14 cellular contexts compared by ENCODE assay signal in genomic region chr19:44892932-44893331, GRCh38. TPM values are rescaled to one million over a fixed set of nuclear protein-coding genes. Genes with fewer than 3 reads are reported as not detected.
DNase-seq lines count a peak whose midpoint lies in the region; ATAC-seq and TF ChIP-seq lines count a peak whose summit lies in the region.
"Had no signal": no experiment of that assay in that cellular context is flagged by ENCODE, and none has a peak within 500 bp of the region (broad histone marks: within the 10 kb centered on the region; RNA-seq: fewer than 3 reads in every experiment).

No MANE protein-coding gene starts in this region.

- H3K9ac ChIP-seq in PC-3 (ENCODE audit: low read length) = no peak overlapping the region

- peaks cover 6% of the 10 kb centered on the region; the same call in 1 of the 2 replicates for H4K20me1 ChIP-seq in PC-3 (ENCODE audit: low read length)

- peaks cover 35% of the 10 kb centered on the region for H3K4me1 Mint-ChIP-seq in activated naive CD4-positive, alpha-beta T cell treated with anti-CD3 and anti-CD28 coated beads, Interleukin-2, amount 10 ng/mL, durations not matched to agents 7 days and 5 days
- H3K4me1 Mint-ChIP-seq in effector memory CD8-positive, alpha-beta T cell (ENCODE audit: low read depth in 2 of 2) = peaks cover 26 to 28% of the 10 kb centered on the region in 2 donors
- H3K4me1 Mint-ChIP-seq in stimulated activated effector memory CD8-positive, alpha-beta T cell treated with anti-CD3 and anti-CD28 coated beads, Interleukin-12 subunit alpha, Interleukin-12 subunit beta, amount 100 ng/mL, for 72 hours = peaks cover 39% of the 10 kb centered on the region

- H3K27ac Mint-ChIP-seq in activated naive CD4-positive, alpha-beta T cell treated with anti-CD3 and anti-CD28 coated beads, Interleukin-2, amount 10 ng/mL, durations not matched to agents 7 days and 5 days = peak overlapping the region; percentile 93
- peak overlapping the region in 1 of 2 donors; percentile 60 for H3K27ac Mint-ChIP-seq in effector memory CD8-positive, alpha-beta T cell
- H3K27ac Mint-ChIP-seq in stimulated activated effector memory CD8-positive, alpha-beta T cell treated with anti-CD3 and anti-CD28 coated beads, Interleukin-12 subunit alpha, Interleukin-12 subunit beta, amount 100 ng/mL, for 72 hours = peak overlapping the region; percentile 73

- no peak for DNase-seq in activated naive CD4-positive, alpha-beta T cell treated with anti-CD3 and anti-CD28 coated beads, Interleukin-2, amount 10 ng/mL, durations not matched to agents 7 days and 5 days
- no peak for DNase-seq in activated naive CD4-positive, alpha-beta T cell treated with anti-CD3 and anti-CD28 coated beads, Interleukin-2, amount 50 U/mL, for 16 hours
- DNase-seq in PC-3 (no peak), activated gamma-delta T cell treated with Interleukin-2 at 50 U/mL for 16 hours (no peak), NOMO-1 (lab: John Stamatoyannopoulos, UW; ENCODE audit: unreplicated experiment in 2 of 2) (no peak)
- DNase-seq in effector memory CD8-positive, alpha-beta T cell = no peak
- DNase-seq in stimulated activated effector memory CD8-positive, alpha-beta T cell treated with anti-CD3 and anti-CD28 coated beads, Interleukin-12 subunit alpha, Interleukin-12 subunit beta, amount 100 ng/mL, for 72 hours (ENCODE audit: low spot score in 2 of 2) = no peak
- DNase-seq: activated CD4-positive, CD25-positive, alpha-beta regulatory T cell; head of caudate nucleus; KG1; RPMI8226; tibial artery had no signal

- no peak for TF ChIP-seq CTCF in PC-3 (conservative IDR thresholded peaks at IDR 0.05; ENCODE audit: low read depth, low read length)

- H3K27ac ChIP-seq in PC-3 (ENCODE audit: low read length) = no peak overlapping the region
- H3K27ac ChIP-seq: tibial artery had no signal

- H3K9me3 Mint-ChIP-seq in activated naive CD4-positive, alpha-beta T cell treated with anti-CD3 and anti-CD28 coated beads, Interleukin-2, amount 10 ng/mL, durations not matched to agents 7 days and 5 days = no peaks in the 10 kb centered on the region
- H3K9me3 Mint-ChIP-seq in effector memory CD8-positive, alpha-beta T cell = no peaks in the 10 kb centered on the region
- H3K9me3 Mint-ChIP-seq in stimulated activated effector memory CD8-positive, alpha-beta T cell treated with anti-CD3 and anti-CD28 coated beads, Interleukin-12 subunit alpha, Interleukin-12 subunit beta, amount 100 ng/mL, for 72 hours = no peaks in the 10 kb centered on the region

- no peak overlapping the region for H2AFZ ChIP-seq in PC-3 (ENCODE audit: low read length)

- H3K9me3 ChIP-seq in PC-3 (ENCODE audit: low read length) = no peaks in the 10 kb centered on the region
- H3K9me3 ChIP-seq: tibial artery had no signal

- H3K27me3 ChIP-seq in PC-3 (ENCODE audit: low read length) = no peaks in the 10 kb centered on the region
- H3K27me3 ChIP-seq: tibial artery had no signal

- peaks cover 28% of the 10 kb centered on the region for H3K36me3 Mint-ChIP-seq in activated naive CD4-positive, alpha-beta T cell treated with anti-CD3 and anti-CD28 coated beads, Interleukin-2, amount 10 ng/mL, durations not matched to agents 7 days and 5 days
- H3K36me3 Mint-ChIP-seq in effector memory CD8-positive, alpha-beta T cell (ENCODE audit: insufficient read depth) = peaks cover 28% of the 10 kb centered on the region
- H3K36me3 Mint-ChIP-seq in stimulated activated effector memory CD8-positive, alpha-beta T cell treated with anti-CD3 and anti-CD28 coated beads, Interleukin-12 subunit alpha, Interleukin-12 subunit beta, amount 100 ng/mL, for 72 hours = peaks cover 76% of the 10 kb centered on the region

- POLR2A ChIA-PET in PC-3 (lab: Charles Lee; ENCODE audit: unreplicated experiment) = no interaction called here

- no peaks in the 10 kb centered on the region for H3K9me2 ChIP-seq in PC-3 (replicated peaks; ENCODE audit: low read length)

- intact Hi-C loops in PC-3 (cut with micrococcal nuclease) = loop anchor here (5.0 kb wide), 1 partner anchor 46 kb away; the partner anchor contains the start of gene NECTIN2

- H3K4me3 ChIP-seq in PC-3 (ENCODE audit: low read length) = peak overlapping the region; percentile 99; the same call in 1 of the 2 replicates

- H3F3A ChIP-seq in PC-3 (ENCODE audit: low read length, unreplicated experiment) = no peaks in the 10 kb centered on the region

- peaks cover 43% of the 10 kb centered on the region for H3K79me2 ChIP-seq in PC-3 (ENCODE audit: low read length)

- H3K36me3 ChIP-seq in PC-3 (ENCODE audit: low read depth, low read length) = peaks cover 23% of the 10 kb centered on the region

- peak overlapping the region; percentile 100 for H3K4me2 ChIP-seq in PC-3 (ENCODE audit: low read length)

- H3K27me3 Mint-ChIP-seq in activated naive CD4-positive, alpha-beta T cell treated with anti-CD3 and anti-CD28 coated beads, Interleukin-2, amount 10 ng/mL, durations not matched to agents 7 days and 5 days = no peaks in the 10 kb centered on the region
- no peaks in the 10 kb centered on the region for H3K27me3 Mint-ChIP-seq in effector memory CD8-positive, alpha-beta T cell

- no peak for ATAC-seq in PC-3
- no peak for ATAC-seq in effector memory CD8-positive, alpha-beta T cell (replicated peaks)
- ATAC-seq in stimulated activated effector memory CD8-positive, alpha-beta T cell treated with anti-CD3 and anti-CD28 coated beads, Interleukin-12 subunit alpha, Interleukin-12 subunit beta, amount 100 ng/mL, for 72 hours = no peak
- no peak for ATAC-seq in GM19035 (IDR thresholded peaks at IDR 0.05; ENCODE audit: unreplicated experiment)

- CTCF ChIA-PET in activated naive CD4-positive, alpha-beta T cell treated with anti-CD3 and anti-CD28 coated beads, Interleukin-2, amount 10 ng/mL, durations not matched to agents 7 days and 5 days (lab: Charles Lee) = no interaction called here
- CTCF ChIA-PET in PC-3 (lab: Charles Lee) = no interaction called here

- no TSS peak for BruUV-seq in PC-3 (replicated peaks; lab: Mats Ljungman, UMichigan)

- H3K4me1 ChIP-seq in PC-3 (ENCODE audit: insufficient read depth, low read length) = peaks cover 16% of the 10 kb centered on the region

- H3K4me3 Mint-ChIP-seq in activated naive CD4-positive, alpha-beta T cell treated with anti-CD3 and anti-CD28 coated beads, Interleukin-2, amount 10 ng/mL, durations not matched to agents 7 days and 5 days = peak overlapping the region; percentile 95
- peak overlapping the region; percentile 78 to 80 for H3K4me3 Mint-ChIP-seq in effector memory CD8-positive, alpha-beta T cell
- H3K4me3 Mint-ChIP-seq in stimulated activated effector memory CD8-positive, alpha-beta T cell treated with anti-CD3 and anti-CD28 coated beads, Interleukin-12 subunit alpha, Interleukin-12 subunit beta, amount 100 ng/mL, for 72 hours = peak overlapping the region; percentile 66

RNA-seq across cellular contexts. Expression of gene TOMM40, which starts 1.9 kb away (rescaled TPM):
- total RNA-seq in PC-3 (2014; rRNA removed) = 190 and 201 TPM in 2 replicates

RNA-seq across cellular contexts. Expression of gene APOE, which starts 12.7 kb away (rescaled TPM):
- total RNA-seq in PC-3 (2014; rRNA removed) = 2.7 and 3.6 TPM in 2 replicates

RNA-seq across cellular contexts. Expression of gene APOC1, which starts 21.5 kb away (rescaled TPM):
- total RNA-seq in PC-3 (2014; rRNA removed) = 2.7 and 3.3 TPM in 2 replicates

RNA-seq across cellular contexts. Expression of gene NECTIN2, which starts 46.8 kb away (rescaled TPM):
- 61.0 and 71.6 TPM in 2 replicates for total RNA-seq in PC-3 (2014; rRNA removed)

RNA-seq across cellular contexts. Expression of gene APOC4, which starts 49.1 kb away (rescaled TPM):
- total RNA-seq in PC-3 (2014; rRNA removed) = not detected in 2 replicates
- total RNA-seq: lower leg skin had no signal
